ENCODE assay signal across 8 cellular contexts in genomic region chr7:94657771-94658693, GRCh38. TPM values are rescaled to one million over a fixed set of nuclear protein-coding genes. Genes with fewer than 3 reads are reported as not detected.
DNase-seq lines count a peak whose midpoint lies in the region; TF ChIP-seq lines count a peak whose summit lies in the region.

No MANE protein-coding gene starts in this region.

- no peak overlapping the region for H2BK120ac ChIP-seq in neuronal stem cell (ENCODE audit: low read depth, low read length)

- DNase-seq in EH (ENCODE audit: low read depth) (peak; percentile 94), HAP-1 (ENCODE audit: low spot score in 2 of 2) (peak; percentile 99 to 100), MG63 (peak; percentile 14), SHP77 (lab: John Stamatoyannopoulos, UW) (peak; percentile 94 to 96), fibroblast of the conjunctiva (ENCODE audit: low read depth) (peak; percentile 90), neuronal stem cell (ENCODE audit: low spot score) (peak; percentile 94), stomach (peak; percentile 96)
- DNase-seq in activated effector memory CD4-positive, alpha-beta T cell treated with anti-CD3 and anti-CD28 coated beads, Interleukin-2, amount 50 U/mL, for 16 hours = peak; percentile 97

- no peak overlapping the region for H4K8ac ChIP-seq in neuronal stem cell (ENCODE audit: low read depth, low read length)

- H3K79me1 ChIP-seq in neuronal stem cell (ENCODE audit: low read depth, low read length) = no peaks in the 10 kb centered on the region

- no peak for TF ChIP-seq CTCF in stomach (IDR thresholded peaks at IDR 0.05)

- H3K9ac ChIP-seq in neuronal stem cell (ENCODE audit: low read depth, low read length, poor library complexity) = no peak overlapping the region

- no CpG with 5 or more reads among the region's 38 CpGs for WGBS in neuronal stem cell (ENCODE audit: extremely low coverage in 2 of 2, insufficient read length in 2 of 2, insufficient replicate concordance in 1 of 2), 2 donors
- WGBS in stomach, 5 donors = 43 to 60% (median 53%) methylated on average over 32 to 38 of the region's 38 CpGs

- no peak overlapping the region for H3K14ac ChIP-seq in neuronal stem cell (ENCODE audit: low read length)

- no peak overlapping the region for H3K18ac ChIP-seq in neuronal stem cell (ENCODE audit: low read length)

- H3K27ac ChIP-seq in neuronal stem cell (replicated peaks; ENCODE audit: low read length) = no peak overlapping the region
- H3K27ac ChIP-seq in stomach = peak overlapping the region in 4 of 5 donors; percentile 3 to 81 (median 59)

- no peaks in the 10 kb centered on the region for H3K27me3 ChIP-seq in HAP-1 (ENCODE audit: low read depth)
- H3K27me3 ChIP-seq in MG63 = no peaks in the 10 kb centered on the region
- H3K27me3 ChIP-seq in neuronal stem cell (ENCODE audit: control insufficient read depth in 3 of 3, insufficient read depth in 3 of 3, low read depth in 1 of 3, low read length in 3 of 3) = no peaks in the 10 kb centered on the region
- H3K27me3 ChIP-seq in stomach = peaks cover 0 to 32% (median 25%) of the 10 kb centered on the region in 3 donors

- no peak for TF ChIP-seq EP300 in stomach (IDR thresholded peaks at IDR 0.05)

- no peak overlapping the region for H2BK5ac ChIP-seq in neuronal stem cell (ENCODE audit: low read length)

- intact Hi-C loops in stomach (cut with DNase I; ENCODE audit: low total_unique reads) = no loop called here

- H2AK5ac ChIP-seq in neuronal stem cell (ENCODE audit: low read depth, low read length) = no peak overlapping the region

- peak overlapping the region; percentile 74 for H3K4me3 ChIP-seq in HAP-1
- H3K4me3 ChIP-seq in MG63 = no peak overlapping the region
- H3K4me3 ChIP-seq in neuronal stem cell (ENCODE audit: low read length in 2 of 2) = peak overlapping the region in 1 of 2 donors; percentile 80
- peak overlapping the region; percentile 55 to 69 (median 58) for H3K4me3 ChIP-seq in stomach

- H3K4me1 ChIP-seq in HAP-1 (peaks cover 20% of the 10 kb centered on the region), neuronal stem cell (ENCODE audit: control insufficient read depth in 2 of 2, insufficient read depth in 1 of 2, low read depth in 1 of 2, low read length in 2 of 2) (peaks cover 1 to 14% of the 10 kb centered on the region in 2 donors), stomach (peaks cover 0 to 37% (median 29%) of the 10 kb centered on the region in 4 donors)

- no peaks in the 10 kb centered on the region for H3K9me3 ChIP-seq in HAP-1
- H3K9me3 ChIP-seq in MG63 = no peaks in the 10 kb centered on the region
- H3K9me3 ChIP-seq in neuronal stem cell (replicated peaks in 1 of 2; ENCODE audit: control insufficient read depth in 2 of 2, insufficient read depth in 1 of 2, low read depth in 1 of 2, low read length in 2 of 2) = peaks cover 8 to 9% of the 10 kb centered on the region in 2 donors
- H3K9me3 ChIP-seq in stomach = peaks cover 0 to 15% (median 5%) of the 10 kb centered on the region in 4 donors

- no peak for TF ChIP-seq POLR2A in stomach (IDR thresholded peaks at IDR 0.05)

- no peak overlapping the region for H2BK12ac ChIP-seq in neuronal stem cell (ENCODE audit: low read length)

- no peak overlapping the region for H2BK15ac ChIP-seq in neuronal stem cell (ENCODE audit: low read length)

- in situ Hi-C loops in HAP-1 (cut with MboI; ENCODE audit: low sequenced_read_pairs) = no loop called here

- no peak overlapping the region for H4K91ac ChIP-seq in neuronal stem cell (ENCODE audit: low read depth, low read length, poor library complexity)

- H2AFZ ChIP-seq in neuronal stem cell (ENCODE audit: low read length) = no peak overlapping the region

- no peak overlapping the region for H3K4me2 ChIP-seq in neuronal stem cell (ENCODE audit: insufficient read depth, low read length, poor library complexity, severe bottlenecking)

- H3K36me3 ChIP-seq in HAP-1 (replicated peaks) = peaks cover 10% of the 10 kb centered on the region
- no peaks in the 10 kb centered on the region for H3K36me3 ChIP-seq in MG63
- H3K36me3 ChIP-seq in neuronal stem cell (replicated peaks in 1 of 2; ENCODE audit: control insufficient read depth in 2 of 2, insufficient read depth in 2 of 2, low read length in 2 of 2) = peaks cover 0 to 10% of the 10 kb centered on the region in 2 donors
- H3K36me3 ChIP-seq in stomach = no peaks in the 10 kb centered on the region

- H3K4ac ChIP-seq in neuronal stem cell (ENCODE audit: low read length) = no peak overlapping the region

- H3K23ac ChIP-seq in neuronal stem cell (ENCODE audit: low read depth, low read length, poor library complexity) = no peak overlapping the region

RNA-seq across cellular contexts. Expression of gene SGCE, which starts 2.1 kb away (rescaled TPM):
- total RNA-seq in MG63 (2014; rRNA removed; shearing (Covaris generic); ENCODE audit: low replicate concordance) = 16.8 and 24.7 TPM in 2 replicates
- 90.6 TPM for polyA plus RNA-seq in neuronal stem cell (2013, experiment 1 of 2)
- 93.1 TPM for polyA plus RNA-seq in neuronal stem cell (2013, experiment 2 of 2)
- total RNA-seq in stomach = 100 to 1,000 TPM in 2 of 5 donors, 10 to 100 TPM in 3; 66.5 to 142 (median 78.7) TPM
- 10 to 100 TPM; 12.0 to 18.9 (median 12.6) TPM for polyA plus RNA-seq in stomach

Comparison
In these comparisons a context has a peak if more than half of its experiments do, and no peak if none do; other contexts are left out.
1. DNase-seq: peak in every context shown above with its lines; median percentile 100 in HAP-1; 97 in activated effector memory CD4-positive, alpha-beta T cell treated with anti-CD3 and anti-CD28 coated beads, Interleukin-2, amount 50 U/mL, for 16 hours; 96 in stomach; 95 in SHP77; 94 in EH; 94 in neuronal stem cell; 90 in fibroblast of the conjunctiva; 14 in MG63.